Comparison of ENCODE assay signal across 16 cellular contexts in genomic region chr18:23531912-23532311, GRCh38. TPM values are rescaled to one million over a fixed set of nuclear protein-coding genes. Genes with fewer than 3 reads are reported as not detected.
DNase-seq lines count a peak whose midpoint lies in the region; ATAC-seq, FAIRE-seq and TF ChIP-seq lines count a peak whose summit lies in the region.
"Had no signal": no experiment of that assay in that cellular context is flagged by ENCODE, and none has a peak within 500 bp of the region (broad histone marks: within the 10 kb centered on the region; RNA-seq: fewer than 3 reads in every experiment).

No MANE protein-coding gene starts in this region.

- H3K36me3 ChIP-seq in endodermal cell (ENCODE audit: control insufficient read depth, insufficient read depth, low read length): peaks cover 93% of the 10 kb centered on the region

- peak overlapping the region; percentile 35 for H3K27ac Mint-ChIP-seq in activated CD8-positive, alpha-beta T cell treated with anti-CD3 and anti-CD28 coated beads for 36 hours
- H3K27ac Mint-ChIP-seq in activated CD8-positive, alpha-beta T cell treated with anti-CD3 and anti-CD28 coated beads, Interleukin-2, amount 10 ng/mL, durations not matched to agents 7 days and 5 days: no peak overlapping the region
- peak overlapping the region; percentile 44 for H3K27ac Mint-ChIP-seq in CD4-positive, alpha-beta T cell
- no peak overlapping the region for H3K27ac Mint-ChIP-seq in endodermal cell
- peak overlapping the region; percentile 37 to 66 for H3K27ac Mint-ChIP-seq in natural killer cell treated with Interleukin-12 subunit alpha and Interleukin-12 subunit beta and Interleukin-15 and Interleukin-18, amount 100 ng/mL, for 72 hours
- H3K27ac Mint-ChIP-seq in naive thymus-derived CD8-positive, alpha-beta T cell: peak overlapping the region in 4 of 10 donors; percentile 10 to 51 (median 42)

- no peaks in the 10 kb centered on the region for H3K27me3 Mint-ChIP-seq in activated CD8-positive, alpha-beta T cell treated with anti-CD3 and anti-CD28 coated beads for 36 hours
- H3K27me3 Mint-ChIP-seq in activated CD8-positive, alpha-beta T cell treated with anti-CD3 and anti-CD28 coated beads, Interleukin-2, amount 10 ng/mL, durations not matched to agents 7 days and 5 days (ENCODE audit: low read depth): no peaks in the 10 kb centered on the region
- no peaks in the 10 kb centered on the region for H3K27me3 Mint-ChIP-seq in CD4-positive, alpha-beta T cell
- no peaks in the 10 kb centered on the region for H3K27me3 Mint-ChIP-seq in endodermal cell (ENCODE audit: insufficient read depth)
- no peaks in the 10 kb centered on the region for H3K27me3 Mint-ChIP-seq in natural killer cell treated with Interleukin-12 subunit alpha and Interleukin-12 subunit beta and Interleukin-15 and Interleukin-18, amount 100 ng/mL, for 72 hours
- no peaks in the 10 kb centered on the region for H3K27me3 Mint-ChIP-seq in naive thymus-derived CD8-positive, alpha-beta T cell

- H3K4me3 ChIP-seq in endodermal cell (ENCODE audit: low read length): no peak overlapping the region
- H3K4me3 ChIP-seq: HAP-1 had no signal

- H3K27ac ChIP-seq in CD4-positive, alpha-beta T cell (ENCODE audit: low read depth, low read length): no peak overlapping the region
- H3K27ac ChIP-seq in endodermal cell (ENCODE audit: low read depth, low read length): peak overlapping the region; percentile 32
- H3K27ac ChIP-seq: C4-2B had no signal

- 97 to 99% methylated on average over 12 to 13 of the region's 13 CpGs for WGBS in endodermal cell (ENCODE audit: insufficient coverage in 1 of 2, insufficient read length in 1 of 2), 2 experiments

- no peaks in the 10 kb centered on the region for H3K9me3 ChIP-seq in CD4-positive, alpha-beta T cell (ENCODE audit: control insufficient read depth, low read length)
- H3K9me3 ChIP-seq in endodermal cell (ENCODE audit: control insufficient read depth, low read length): no peaks in the 10 kb centered on the region
- H3K9me3 ChIP-seq: HAP-1 had no signal

- H3K4me1 Mint-ChIP-seq in activated CD8-positive, alpha-beta T cell treated with anti-CD3 and anti-CD28 coated beads for 36 hours (ENCODE audit: low read depth): peaks cover 8% of the 10 kb centered on the region
- H3K4me1 Mint-ChIP-seq in activated CD8-positive, alpha-beta T cell treated with anti-CD3 and anti-CD28 coated beads, Interleukin-2, amount 10 ng/mL, durations not matched to agents 7 days and 5 days (ENCODE audit: low read depth): no peaks in the 10 kb centered on the region
- no peaks in the 10 kb centered on the region for H3K4me1 Mint-ChIP-seq in CD4-positive, alpha-beta T cell (ENCODE audit: low read depth)
- no peaks in the 10 kb centered on the region for H3K4me1 Mint-ChIP-seq in endodermal cell
- H3K4me1 Mint-ChIP-seq in natural killer cell treated with Interleukin-12 subunit alpha and Interleukin-12 subunit beta and Interleukin-15 and Interleukin-18, amount 100 ng/mL, for 72 hours (ENCODE audit: low read depth in 2 of 2): peaks cover 12 to 16% of the 10 kb centered on the region in 2 donors
- H3K4me1 Mint-ChIP-seq in naive thymus-derived CD8-positive, alpha-beta T cell: no peaks in the 10 kb centered on the region

- H3K9me3 Mint-ChIP-seq in activated CD8-positive, alpha-beta T cell treated with anti-CD3 and anti-CD28 coated beads for 36 hours: no peaks in the 10 kb centered on the region
- no peaks in the 10 kb centered on the region for H3K9me3 Mint-ChIP-seq in activated CD8-positive, alpha-beta T cell treated with anti-CD3 and anti-CD28 coated beads, Interleukin-2, amount 10 ng/mL, durations not matched to agents 7 days and 5 days (ENCODE audit: insufficient read depth)
- H3K9me3 Mint-ChIP-seq in CD4-positive, alpha-beta T cell: no peaks in the 10 kb centered on the region
- H3K9me3 Mint-ChIP-seq in endodermal cell: no peaks in the 10 kb centered on the region
- H3K9me3 Mint-ChIP-seq in natural killer cell treated with Interleukin-12 subunit alpha and Interleukin-12 subunit beta and Interleukin-15 and Interleukin-18, amount 100 ng/mL, for 72 hours: no peaks in the 10 kb centered on the region
- no peaks in the 10 kb centered on the region for H3K9me3 Mint-ChIP-seq in naive thymus-derived CD8-positive, alpha-beta T cell

- DNase-seq in activated CD8-positive, alpha-beta T cell treated with anti-CD3 and anti-CD28 coated beads for 36 hours: no peak
- no peak for DNase-seq in activated CD8-positive, alpha-beta T cell treated with anti-CD3 and anti-CD28 coated beads, Interleukin-2, amount 10 ng/mL, durations not matched to agents 7 days and 5 days
- no peak for DNase-seq in CD4-positive, alpha-beta T cell
- DNase-seq in endodermal cell: no peak
- DNase-seq in natural killer cell treated with Interleukin-12 subunit alpha and Interleukin-12 subunit beta and Interleukin-15 and Interleukin-18, amount 100 ng/mL, for 72 hours (ENCODE audit: low spot score): no peak
- DNase-seq in NCI-H526 treated with DMSO at 0.1 percent for 48 hours (lab: John Stamatoyannopoulos, UW): no peak
- no peak for DNase-seq in naive thymus-derived CD8-positive, alpha-beta T cell
- no peak for DNase-seq in urothelium cell line (ENCODE audit: low spot score)
- DNase-seq: Karpas-422, NCI-H187 treated with DMSO at 0.1 percent for 48 hours, NCI-H2171 treated with DMSO at 0.1 percent for 48 hours, NCI-H510A had no signal

- no peak for ATAC-seq in activated CD8-positive, alpha-beta T cell treated with anti-CD3 and anti-CD28 coated beads for 36 hours
- ATAC-seq in activated CD8-positive, alpha-beta T cell treated with anti-CD3 and anti-CD28 coated beads, Interleukin-2, amount 10 ng/mL, durations not matched to agents 7 days and 5 days: no peak
- no peak for ATAC-seq in CD4-positive, alpha-beta T cell (ENCODE audit: poor library complexity)
- no peak for ATAC-seq in natural killer cell treated with Interleukin-12 subunit alpha and Interleukin-12 subunit beta and Interleukin-15 and Interleukin-18, amount 100 ng/mL, for 72 hours
- no peak for ATAC-seq in naive thymus-derived CD8-positive, alpha-beta T cell

- FAIRE-seq in urothelium cell line (lab: Jason Lieb, UNC): no peak
- FAIRE-seq: GM18507, RCC 7860 had no signal

- TF ChIP-seq CTCF in activated CD8-positive, alpha-beta T cell treated with anti-CD3 and anti-CD28 coated beads for 36 hours (IDR thresholded peaks at IDR 0.05): no peak
- TF ChIP-seq CTCF in CD4-positive, alpha-beta T cell (IDR thresholded peaks at IDR 0.05): no peak
- no peak for TF ChIP-seq CTCF in endodermal cell (conservative IDR thresholded peaks at IDR 0.05)

- CTCF ChIA-PET in activated CD8-positive, alpha-beta T cell treated with anti-CD3 and anti-CD28 coated beads for 36 hours (lab: Charles Lee): interaction anchor here (1.0 kb wide), 1 partner anchor 16 kb away, joined by 3 read pairs; no protein-coding TSS in a partner anchor
- CTCF ChIA-PET in activated CD8-positive, alpha-beta T cell treated with anti-CD3 and anti-CD28 coated beads, Interleukin-2, amount 10 ng/mL, durations not matched to agents 7 days and 5 days (lab: Charles Lee): interaction anchor here (0.6 to 1.0 kb wide), 2 partner anchors 15 to 16 kb away, joined by 3 read pairs; no protein-coding TSS in a partner anchor
- CTCF ChIA-PET in CD4-positive, alpha-beta T cell (lab: Charles Lee): no interaction called here

- H3K4me1 ChIP-seq in endodermal cell (ENCODE audit: control insufficient read depth, insufficient read depth, low read length): no peaks in the 10 kb centered on the region
- H3K4me1 ChIP-seq: HAP-1 had no signal

- H3K27me3 ChIP-seq in CD4-positive, alpha-beta T cell (ENCODE audit: control insufficient read depth, insufficient read depth, low read length): no peaks in the 10 kb centered on the region
- H3K27me3 ChIP-seq in endodermal cell (ENCODE audit: control insufficient read depth, insufficient read depth, low read length, poor library complexity, severe bottlenecking): no peaks in the 10 kb centered on the region

- no peak overlapping the region for H3K4me3 Mint-ChIP-seq in activated CD8-positive, alpha-beta T cell treated with anti-CD3 and anti-CD28 coated beads for 36 hours
- no peak overlapping the region for H3K4me3 Mint-ChIP-seq in activated CD8-positive, alpha-beta T cell treated with anti-CD3 and anti-CD28 coated beads, Interleukin-2, amount 10 ng/mL, durations not matched to agents 7 days and 5 days
- no peak overlapping the region for H3K4me3 Mint-ChIP-seq in CD4-positive, alpha-beta T cell
- H3K4me3 Mint-ChIP-seq in endodermal cell: no peak overlapping the region
- H3K4me3 Mint-ChIP-seq in natural killer cell treated with Interleukin-12 subunit alpha and Interleukin-12 subunit beta and Interleukin-15 and Interleukin-18, amount 100 ng/mL, for 72 hours: no peak overlapping the region
- H3K4me3 Mint-ChIP-seq in naive thymus-derived CD8-positive, alpha-beta T cell: no peak overlapping the region

- H3K9ac ChIP-seq in endodermal cell (ENCODE audit: extremely low read depth, low read length, poor library complexity, severe bottlenecking): no peak overlapping the region

- H3K36me3 Mint-ChIP-seq in activated CD8-positive, alpha-beta T cell treated with anti-CD3 and anti-CD28 coated beads for 36 hours (ENCODE audit: low read depth): peaks cover 45% of the 10 kb centered on the region
- H3K36me3 Mint-ChIP-seq in activated CD8-positive, alpha-beta T cell treated with anti-CD3 and anti-CD28 coated beads, Interleukin-2, amount 10 ng/mL, durations not matched to agents 7 days and 5 days (ENCODE audit: low read depth): peaks cover 70% of the 10 kb centered on the region
- H3K36me3 Mint-ChIP-seq in CD4-positive, alpha-beta T cell (ENCODE audit: low read depth): peaks cover 98% of the 10 kb centered on the region
- peaks cover 86% of the 10 kb centered on the region for H3K36me3 Mint-ChIP-seq in endodermal cell (ENCODE audit: low read depth)
- peaks cover 15% of the 10 kb centered on the region for H3K36me3 Mint-ChIP-seq in natural killer cell treated with Interleukin-12 subunit alpha and Interleukin-12 subunit beta and Interleukin-15 and Interleukin-18, amount 100 ng/mL, for 72 hours
- H3K36me3 Mint-ChIP-seq in naive thymus-derived CD8-positive, alpha-beta T cell: peaks cover 0 to 93% (median 21%) of the 10 kb centered on the region in 3 donors

- intact Hi-C loops in activated CD8-positive, alpha-beta T cell treated with anti-CD3 and anti-CD28 coated beads for 36 hours (cut with micrococcal nuclease): no loop called here
- intact Hi-C loops in CD4-positive, alpha-beta T cell (cut with DNase I, micrococcal nuclease): no loop called here

- POLR2A ChIA-PET in activated CD8-positive, alpha-beta T cell treated with anti-CD3 and anti-CD28 coated beads for 36 hours (lab: Charles Lee): interaction anchor here (0.7 kb wide), 1 partner anchor 61 kb away, joined by 3 read pairs; no protein-coding TSS in a partner anchor
- POLR2A ChIA-PET in activated CD8-positive, alpha-beta T cell treated with anti-CD3 and anti-CD28 coated beads, Interleukin-2, amount 10 ng/mL, durations not matched to agents 7 days and 5 days (lab: Charles Lee): interaction anchor here (1.0 to 1.2 kb wide), 2 partner anchors 8 to 9 kb away, joined by 3 read pairs; no protein-coding TSS in a partner anchor
- POLR2A ChIA-PET in CD4-positive, alpha-beta T cell (lab: Charles Lee): interaction anchor here (0.7 to 0.9 kb wide), 2 partner anchors 9 to 11 kb away, joined by 3 read pairs; no protein-coding TSS in a partner anchor
- POLR2A ChIA-PET in naive thymus-derived CD8-positive, alpha-beta T cell (lab: Charles Lee): interaction anchor here (0.7 kb wide), 1 partner anchor 31 kb away, joined by 5 read pairs; no protein-coding TSS in a partner anchor

RNA-seq across cellular contexts. Expression of gene RMC1, which starts 28.6 kb away (rescaled TPM):
- total RNA-seq in activated CD8-positive, alpha-beta T cell treated with anti-CD3 and anti-CD28 coated beads for 36 hours: 10 to 100 TPM; 26.1 to 28.5 TPM
- total RNA-seq in activated CD8-positive, alpha-beta T cell treated with anti-CD3 and anti-CD28 coated beads, Interleukin-2, amount 10 ng/mL, durations not matched to agents 7 days and 5 days: 10 to 100 TPM; 47.6 to 48.3 TPM
- 10 to 100 TPM; 46.9 to 48.3 TPM for total RNA-seq in CD4-positive, alpha-beta T cell
- total RNA-seq in endodermal cell: 10 to 100 TPM; 18.3 to 19.1 TPM
- polyA plus RNA-seq in endodermal cell (2013, experiment 1 of 2): 21.9 TPM
- 21.4 TPM for polyA plus RNA-seq in endodermal cell (2013, experiment 2 of 2)
- total RNA-seq in natural killer cell treated with Interleukin-12 subunit alpha and Interleukin-12 subunit beta and Interleukin-15 and Interleukin-18, amount 100 ng/mL, for 72 hours: 10 to 100 TPM; 58.8 to 61.1 TPM
- 10 to 100 TPM; 44.4 to 48.5 TPM for total RNA-seq in naive thymus-derived CD8-positive, alpha-beta T cell
- 10 to 100 TPM; 24.6 to 28.3 (median 25.5) TPM for polyA plus RNA-seq in naive thymus-derived CD8-positive, alpha-beta T cell

RNA-seq across cellular contexts. Expression of gene NPC1, which starts 54.4 kb away (rescaled TPM):
- 10 to 100 TPM; 21.5 to 22.9 TPM for total RNA-seq in activated CD8-positive, alpha-beta T cell treated with anti-CD3 and anti-CD28 coated beads for 36 hours
- 10 to 100 TPM; 34.6 to 35.0 TPM for total RNA-seq in activated CD8-positive, alpha-beta T cell treated with anti-CD3 and anti-CD28 coated beads, Interleukin-2, amount 10 ng/mL, durations not matched to agents 7 days and 5 days
- 10 to 100 TPM; 17.2 to 17.6 TPM for total RNA-seq in CD4-positive, alpha-beta T cell
- total RNA-seq in endodermal cell: 10 to 100 TPM; 43.6 to 44.9 TPM
- 38.5 TPM for polyA plus RNA-seq in endodermal cell (2013, experiment 1 of 2)
- polyA plus RNA-seq in endodermal cell (2013, experiment 2 of 2): 37.9 TPM
- 10 to 100 TPM; 87.6 to 88.3 TPM for total RNA-seq in natural killer cell treated with Interleukin-12 subunit alpha and Interleukin-12 subunit beta and Interleukin-15 and Interleukin-18, amount 100 ng/mL, for 72 hours
- 10 to 100 TPM; 34.9 to 38.8 TPM for total RNA-seq in naive thymus-derived CD8-positive, alpha-beta T cell
- polyA plus RNA-seq in naive thymus-derived CD8-positive, alpha-beta T cell: 10 to 100 TPM in 2 of 3 donors, 1 to 10 TPM in 1; 5.0 to 15.5 (median 11.8) TPM

Comparison
In these comparisons a context has a peak if more than half of its experiments do, and no peak if none do; other contexts are left out.
1. H3K27ac Mint-ChIP-seq: peak in activated CD8-positive, alpha-beta T cell treated with anti-CD3 and anti-CD28 coated beads for 36 hours (single experiment), CD4-positive, alpha-beta T cell (single experiment) and natural killer cell treated with Interleukin-12 subunit alpha and Interleukin-12 subunit beta and Interleukin-15 and Interleukin-18, amount 100 ng/mL, for 72 hours (2 of 2); none in activated CD8-positive, alpha-beta T cell treated with anti-CD3 and anti-CD28 coated beads, Interleukin-2, amount 10 ng/mL, durations not matched to agents 7 days and 5 days (single experiment) and endodermal cell (single experiment).